ENCODE assay signal across 16 cellular contexts in genomic region chr4:74805601-74806000, GRCh38. TPM values are rescaled to one million over a fixed set of nuclear protein-coding genes. Genes with fewer than 3 reads are reported as not detected.
DNase-seq lines count a peak whose midpoint lies in the region; ATAC-seq and TF ChIP-seq lines count a peak whose summit lies in the region.
"Had no signal": no experiment of that assay in that cellular context is flagged by ENCODE, and none has a peak within 500 bp of the region (broad histone marks: within the 10 kb centered on the region; RNA-seq: fewer than 3 reads in every experiment).

No MANE protein-coding gene starts in this region.

- H3K36me3 ChIP-seq in brain microvascular endothelial cell (replicated peaks) (no peaks in the 10 kb centered on the region), lower lobe of right lung (no peaks in the 10 kb centered on the region), right atrium auricular region (no peaks in the 10 kb centered on the region)
- H3K36me3 ChIP-seq: upper lobe of left lung had no signal

- TF ChIP-seq CTCF in Calu3 (IDR thresholded peaks at IDR 0.05; ENCODE audit: unreplicated experiment) (no peak), brain microvascular endothelial cell (IDR thresholded peaks at IDR 0.05; ENCODE audit: low read depth, low read length, missing control alignments) (no peak), lower lobe of right lung (IDR thresholded peaks at IDR 0.05) (no peak), right atrium auricular region (IDR thresholded peaks at IDR 0.05) (no peak)

- CTCF ChIA-PET in Calu3 (lab: Charles Lee), result interaction anchor here (0.6 kb wide), 1 partner anchor 983 kb away, joined by 7 read pairs; no protein-coding TSS in a partner anchor

- no peak overlapping the region for H3K27ac Mint-ChIP-seq in Calu3 (ENCODE audit: unreplicated experiment)
- H3K27ac Mint-ChIP-seq: activated naive CD4-positive, alpha-beta T cell treated with anti-CD3 and anti-CD28 coated beads for 36 hours; CD8-positive, alpha-beta T cell; dendritic cell treated with granulocyte-macrophage colony-stimulating factor and Interleukin-4, amounts not matched to agents 40 ng/mL and 50 ng/mL, for 4 days; H9 had no signal

- no peak overlapping the region for H3K4me3 ChIP-seq in brain microvascular endothelial cell (ENCODE audit: low read depth, low read length)
- no peak overlapping the region for H3K4me3 ChIP-seq in lower lobe of right lung
- no peak overlapping the region for H3K4me3 ChIP-seq in right atrium auricular region
- H3K4me3 ChIP-seq: hepatocyte, smooth muscle cell, upper lobe of left lung had no signal

- no peak overlapping the region for H3K4me3 Mint-ChIP-seq in Calu3 (ENCODE audit: low read depth, unreplicated experiment)
- H3K4me3 Mint-ChIP-seq: activated naive CD4-positive, alpha-beta T cell treated with anti-CD3 and anti-CD28 coated beads for 36 hours; CD8-positive, alpha-beta T cell; dendritic cell treated with granulocyte-macrophage colony-stimulating factor and Interleukin-4, amounts not matched to agents 40 ng/mL and 50 ng/mL, for 4 days; H9 had no signal

- H3K4me1 ChIP-seq in lower lobe of right lung (no peaks in the 10 kb centered on the region), right atrium auricular region (no peaks in the 10 kb centered on the region)
- H3K4me1 ChIP-seq: upper lobe of left lung had no signal

- H3K27me3 ChIP-seq in brain microvascular endothelial cell (replicated peaks) (no peaks in the 10 kb centered on the region), lower lobe of right lung (ENCODE audit: low read depth) (no peaks in the 10 kb centered on the region), right atrium auricular region (no peaks in the 10 kb centered on the region)
- H3K27me3 ChIP-seq: hepatocyte, upper lobe of left lung had no signal

- TF ChIP-seq RAD21 in Ishikawa (IDR thresholded peaks at IDR 0.05; ENCODE audit: low read depth), result peak; percentile 41; the same call in 1 of the 2 replicates

- H3K9me3 Mint-ChIP-seq in Calu3 (ENCODE audit: low read depth, unreplicated experiment), result no peaks in the 10 kb centered on the region
- H3K9me3 Mint-ChIP-seq: activated naive CD4-positive, alpha-beta T cell treated with anti-CD3 and anti-CD28 coated beads for 36 hours; CD8-positive, alpha-beta T cell; dendritic cell treated with granulocyte-macrophage colony-stimulating factor and Interleukin-4, amounts not matched to agents 40 ng/mL and 50 ng/mL, for 4 days; H9 had no signal

- DNase-seq in Calu3, result peak; percentile 10
- DNase-seq in brain microvascular endothelial cell, result peak; percentile 77
- no peak for DNase-seq in lower lobe of right lung
- DNase-seq in right atrium auricular region (ENCODE audit: low spot score), result no peak
- DNase-seq in NCI-H524 treated with DMSO at 0.1 percent for 48 hours (lab: John Stamatoyannopoulos, UW), result no peak
- DNase-seq: activated CD4-positive, alpha-beta T cell treated with anti-CD3 and anti-CD28 coated beads, Interleukin-2, amount 50 U/mL, for 4 hours; activated naive CD4-positive, alpha-beta T cell treated with anti-CD3 and anti-CD28 coated beads for 36 hours; CD8-positive, alpha-beta T cell; H9; upper lobe of left lung had no signal

- H3K36me3 Mint-ChIP-seq in Calu3 (ENCODE audit: insufficient read depth, unreplicated experiment), result no peaks in the 10 kb centered on the region
- H3K36me3 Mint-ChIP-seq: CD8-positive, alpha-beta T cell had no signal

- BruUV-seq in Calu3 (replicated peaks; lab: Mats Ljungman, UMichigan), result no TSS peak

- no peak for TF ChIP-seq EP300 in Ishikawa (IDR thresholded peaks at IDR 0.05; ENCODE audit: borderline replicate concordance)

- intact Hi-C loops in Calu3 (cut with micrococcal nuclease; ENCODE audit: unreplicated experiment), result no loop called here
- intact Hi-C loops in lower lobe of right lung (cut with DNase I), result no loop called here

- in situ Hi-C loops in brain microvascular endothelial cell (cut with HindIII; ENCODE audit: low pct_ligation_motif_present, low sequenced_read_pairs), result no loop called here

- no peaks in the 10 kb centered on the region for H3K9me3 ChIP-seq in lower lobe of right lung
- H3K9me3 ChIP-seq in right atrium auricular region, result no peaks in the 10 kb centered on the region
- H3K9me3 ChIP-seq: upper lobe of left lung had no signal

- H3K27ac ChIP-seq in brain microvascular endothelial cell, result no peak overlapping the region
- H3K27ac ChIP-seq in lower lobe of right lung, result no peak overlapping the region
- H3K27ac ChIP-seq in right atrium auricular region, result no peak overlapping the region
- H3K27ac ChIP-seq: hepatocyte, upper lobe of left lung had no signal

- H3K27me3 Mint-ChIP-seq in Calu3 (ENCODE audit: unreplicated experiment), result no peaks in the 10 kb centered on the region
- H3K27me3 Mint-ChIP-seq: dendritic cell treated with granulocyte-macrophage colony-stimulating factor and Interleukin-4, amounts not matched to agents 40 ng/mL and 50 ng/mL, for 4 days had no signal

- ATAC-seq in lower lobe of right lung, result peak; percentile 50 to 69
- ATAC-seq in GM19397 (IDR thresholded peaks at IDR 0.05; ENCODE audit: unreplicated experiment), result no peak
- ATAC-seq in HG03520 (IDR thresholded peaks at IDR 0.05; ENCODE audit: unreplicated experiment), result no peak
- ATAC-seq: CD8-positive, alpha-beta T cell had no signal

- no peaks in the 10 kb centered on the region for H3K4me1 Mint-ChIP-seq in Calu3 (ENCODE audit: low read depth, unreplicated experiment)

TF ChIP-seq in Ishikawa, 13 proteins besides CTCF, POLR2A, EP300 and RAD21:
- TF ChIP-seq EGR1 (IDR thresholded peaks at IDR 0.05) (no peak), TEAD4 (IDR thresholded peaks at IDR 0.05) (peak; percentile 64), TAF1 (IDR thresholded peaks at IDR 0.05; ENCODE audit: low read depth) (no peak)
- TF ChIP-seq, protein P1, sequence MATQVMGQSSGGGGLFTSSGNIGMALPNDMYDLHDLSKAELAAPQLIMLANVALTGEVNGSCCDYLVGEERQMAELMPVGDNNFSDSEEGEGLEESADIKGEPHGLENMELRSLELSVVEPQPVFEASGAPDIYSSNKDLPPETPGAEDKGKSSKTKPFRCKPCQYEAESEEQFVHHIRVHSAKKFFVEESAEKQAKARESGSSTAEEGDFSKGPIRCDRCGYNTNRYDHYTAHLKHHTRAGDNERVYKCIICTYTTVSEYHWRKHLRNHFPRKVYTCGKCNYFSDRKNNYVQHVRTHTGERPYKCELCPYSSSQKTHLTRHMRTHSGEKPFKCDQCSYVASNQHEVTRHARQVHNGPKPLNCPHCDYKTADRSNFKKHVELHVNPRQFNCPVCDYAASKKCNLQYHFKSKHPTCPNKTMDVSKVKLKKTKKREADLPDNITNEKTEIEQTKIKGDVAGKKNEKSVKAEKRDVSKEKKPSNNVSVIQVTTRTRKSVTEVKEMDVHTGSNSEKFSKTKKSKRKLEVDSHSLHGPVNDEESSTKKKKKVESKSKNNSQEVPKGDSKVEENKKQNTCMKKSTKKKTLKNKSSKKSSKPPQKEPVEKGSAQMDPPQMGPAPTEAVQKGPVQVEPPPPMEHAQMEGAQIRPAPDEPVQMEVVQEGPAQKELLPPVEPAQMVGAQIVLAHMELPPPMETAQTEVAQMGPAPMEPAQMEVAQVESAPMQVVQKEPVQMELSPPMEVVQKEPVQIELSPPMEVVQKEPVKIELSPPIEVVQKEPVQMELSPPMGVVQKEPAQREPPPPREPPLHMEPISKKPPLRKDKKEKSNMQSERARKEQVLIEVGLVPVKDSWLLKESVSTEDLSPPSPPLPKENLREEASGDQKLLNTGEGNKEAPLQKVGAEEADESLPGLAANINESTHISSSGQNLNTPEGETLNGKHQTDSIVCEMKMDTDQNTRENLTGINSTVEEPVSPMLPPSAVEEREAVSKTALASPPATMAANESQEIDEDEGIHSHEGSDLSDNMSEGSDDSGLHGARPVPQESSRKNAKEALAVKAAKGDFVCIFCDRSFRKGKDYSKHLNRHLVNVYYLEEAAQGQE (IDR thresholded peaks at IDR 0.05; ENCODE audit: low read depth), result no peak

RNA-seq across cellular contexts. Expression of gene BTC, which starts 11.3 kb away (rescaled TPM):
- 8.1 and 8.9 TPM in 2 replicates for total RNA-seq in Calu3 (2022)
- total RNA-seq in lower lobe of right lung, result 2.9 TPM
- under 1 TPM in 1 of 2 donors, not detected in 1; 0.12 TPM for total RNA-seq in right atrium auricular region
- total RNA-seq: activated naive CD4-positive, alpha-beta T cell treated with anti-CD3 and anti-CD28 coated beads for 36 hours; CD8-positive, alpha-beta T cell; H9 had no signal

Comparison
In these comparisons a context has a peak if more than half of its experiments do, and no peak if none do; other contexts are left out.
1. DNase-seq: peak in Calu3 (single experiment) and brain microvascular endothelial cell (single experiment); none in lower lobe of right lung (single experiment), right atrium auricular region (single experiment) and NCI-H524 treated with DMSO at 0.1 percent for 48 hours (single experiment).
2. ATAC-seq: peak in lower lobe of right lung (2 of 2); none in GM19397 (single experiment) and HG03520 (single experiment).